10 cellular contexts compared by ENCODE assay signal in the genomic region with DNA sequence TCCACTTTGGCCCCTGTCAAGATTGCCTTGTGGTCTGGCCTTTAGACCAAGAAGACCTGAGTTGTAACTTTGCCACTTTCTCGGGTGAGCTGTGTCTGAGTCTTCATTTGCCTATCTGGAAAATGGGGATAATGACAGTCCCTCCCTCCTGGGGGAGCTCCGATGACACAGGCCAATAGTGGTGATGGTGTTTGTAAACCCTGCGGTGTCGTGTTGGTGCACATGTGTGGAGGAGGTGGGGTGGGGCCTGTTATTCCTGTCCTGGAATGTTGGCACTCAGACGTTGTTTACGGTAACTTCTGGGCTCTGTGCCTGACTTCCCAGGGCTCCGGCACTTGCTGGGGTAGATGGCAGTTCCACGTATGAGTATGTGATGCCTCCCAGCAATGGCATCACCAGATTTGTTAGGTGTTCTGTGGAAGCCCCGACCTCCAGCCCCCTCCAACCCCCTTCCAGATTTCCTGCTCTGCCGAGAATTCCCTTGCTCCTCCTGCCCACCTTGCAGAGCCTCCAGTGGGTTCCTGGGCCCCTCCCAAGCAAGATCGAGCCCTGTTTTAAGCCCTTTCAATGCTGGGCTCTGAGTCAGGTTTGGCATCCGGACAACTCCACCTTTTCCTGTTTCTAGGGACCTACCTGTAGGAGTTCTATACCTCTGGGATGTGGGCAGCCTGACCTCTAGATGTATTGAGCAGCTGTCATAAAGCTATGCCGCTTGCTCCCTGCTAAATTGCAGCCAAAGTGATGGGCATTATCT. TPM values are rescaled to one million over a fixed set of nuclear protein-coding genes. Genes with fewer than 3 reads are reported as not detected.
A peak's percentile ranks its signal among the peaks of the same experiment; 100 is the strongest.
DNase-seq lines count a peak whose midpoint lies in the region; ATAC-seq, FAIRE-seq and TF ChIP-seq lines count a peak whose summit lies in the region.
"Had no signal": no experiment of that assay in that cellular context is flagged by ENCODE, and none has a peak within 500 bp of the region (broad histone marks: within the 10 kb centered on the region; RNA-seq: fewer than 3 reads in every experiment).

No MANE protein-coding gene starts in this region.

- H3K27me3 ChIP-seq in lung (ENCODE audit: control insufficient read depth, insufficient read depth) (no peaks in the 10 kb centered on the region), aorta (ENCODE audit: control insufficient read depth in 1 of 2, insufficient read depth in 2 of 2, low read length in 1 of 2) (no peaks in the 10 kb centered on the region)

- ATAC-seq in lung (ENCODE audit: insufficient read depth, low FRiP score) (peak; percentile 91), aorta (ENCODE audit: low FRiP score) (peak; percentile 90), GM19397 (IDR thresholded peaks at IDR 0.05; ENCODE audit: unreplicated experiment) (no peak)

- intact Hi-C loops in aorta (cut with DNase I): no loop called here

- H3K9me3 ChIP-seq in lung (ENCODE audit: control insufficient read depth in 2 of 2, insufficient read depth in 1 of 2, low read length in 1 of 2): no peaks in the 10 kb centered on the region
- H3K9me3 ChIP-seq in aorta (ENCODE audit: control insufficient read depth, low read length): no peaks in the 10 kb centered on the region

- 37 to 54% methylated on average over 13 of the region's 13 CpGs for WGBS in lung, 2 donors
- WGBS in aorta, 2 donors: 9 to 12% methylated on average over 13 of the region's 13 CpGs

- H3K27ac ChIP-seq in lung (ENCODE audit: low read depth in 1 of 2, low read length in 1 of 2) (peak overlapping the region; percentile 55 to 82), aorta (ENCODE audit: low read depth in 1 of 2, low read length in 2 of 2) (peak overlapping the region; percentile 83 to 87)
- H3K27ac ChIP-seq: 22Rv1 had no signal

- FAIRE-seq in frontal cortex (lab: Jason Lieb, UNC): no peak

- no peak overlapping the region for H3K4me3 ChIP-seq in lung
- H3K4me3 ChIP-seq in aorta (ENCODE audit: low read length in 2 of 2): no peak overlapping the region

- H3K4me1 ChIP-seq in lung (ENCODE audit: control insufficient read depth in 2 of 2, insufficient read depth in 2 of 2, low read length in 2 of 2): peaks cover 8 to 10% of the 10 kb centered on the region in 2 donors
- peaks cover 5 to 6% of the 10 kb centered on the region in 2 donors for H3K4me1 ChIP-seq in aorta (ENCODE audit: control insufficient read depth in 1 of 2, insufficient read depth in 2 of 2, low read length in 2 of 2)

- no peak for TF ChIP-seq CTCF in lung (IDR thresholded peaks at IDR 0.05; ENCODE audit: control extremely low read depth, extremely low read depth)

- DNase-seq in DMS 273 (lab: John Stamatoyannopoulos, UW; ENCODE audit: unreplicated experiment): peak; percentile 44
- no peak for DNase-seq in DMS 273 treated with DMSO at 0.1 percent for 48 hours (lab: John Stamatoyannopoulos, UW)
- DNase-seq in epidermal melanocyte (ENCODE audit: insufficient read length, low spot score): peak; percentile 45
- DNase-seq in lung (ENCODE audit: low spot score): peak; percentile 85
- peak; percentile 88 for DNase-seq in aorta
- no peak for DNase-seq in activated CD4-positive, alpha-beta T cell treated with anti-CD3 and anti-CD28 coated beads, Interleukin-2, amount 50 U/mL, for 48 hours
- no peak for DNase-seq in frontal cortex (ENCODE audit: low spot score in 2 of 2)
- DNase-seq: central memory CD4-positive, alpha-beta T cell had no signal

- H3K36me3 ChIP-seq in lung (ENCODE audit: control insufficient read depth in 2 of 2, insufficient read depth in 2 of 2, low read length in 2 of 2): no peaks in the 10 kb centered on the region
- no peaks in the 10 kb centered on the region for H3K36me3 ChIP-seq in aorta (ENCODE audit: control insufficient read depth in 1 of 2, insufficient read depth in 2 of 2, low read length in 1 of 2)

RNA-seq across cellular contexts. Expression of gene HRH1, which starts 31.4 kb away (rescaled TPM):
- total RNA-seq in lung (1 to 10 TPM; 5.6 to 8.3 TPM), aorta (10 to 100 TPM; 22.4 to 45.1 TPM), frontal cortex (2.0 TPM)
- polyA plus RNA-seq in lung (1 to 10 TPM; 2.3 to 3.7 TPM), aorta (1 to 10 TPM; 3.9 to 4.4 TPM)

Comparison
In these comparisons a context has a peak if more than half of its experiments do, and no peak if none do; other contexts are left out.
1. DNase-seq: peak in DMS 273 (single experiment), epidermal melanocyte (single experiment), lung (single experiment) and aorta (2 of 2); none in DMS 273 treated with DMSO at 0.1 percent for 48 hours (single experiment), activated CD4-positive, alpha-beta T cell treated with anti-CD3 and anti-CD28 coated beads, Interleukin-2, amount 50 U/mL, for 48 hours (0 of 2) and frontal cortex (0 of 2).